20 cellular contexts compared by ENCODE assay signal in the genomic region with DNA sequence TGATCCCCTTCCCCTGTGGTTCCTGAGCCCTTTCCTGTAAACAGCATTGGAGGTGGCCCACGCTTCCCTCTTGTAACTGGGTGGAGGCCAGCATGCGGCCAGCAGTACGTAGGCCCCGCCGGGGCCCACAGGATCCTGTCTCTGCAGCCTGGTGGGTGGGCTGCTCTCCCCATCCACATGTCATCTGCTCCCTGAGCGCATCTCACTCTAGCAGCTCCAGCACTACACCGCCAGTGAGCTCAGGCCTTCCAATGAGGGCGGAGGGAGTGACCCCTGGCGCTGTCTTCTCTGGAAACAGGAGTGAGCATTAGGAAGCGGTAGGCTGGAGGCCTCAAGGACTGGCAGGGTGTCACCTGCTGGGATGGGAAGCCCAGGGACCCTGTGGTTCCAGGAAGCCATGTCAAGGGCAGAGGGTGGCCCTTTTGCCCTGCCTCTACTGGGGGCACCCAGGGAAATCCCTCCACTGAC.
DNase-seq lines count a peak whose midpoint lies in the region; ATAC-seq and TF ChIP-seq lines count a peak whose summit lies in the region.
"Had no signal": no experiment of that assay in that cellular context is flagged by ENCODE, and none has a peak within 500 bp of the region (broad histone marks: within the 10 kb centered on the region; RNA-seq: fewer than 3 reads in every experiment).

No MANE protein-coding gene starts in this region.

- no peaks in the 10 kb centered on the region for H3K9me3 Mint-ChIP-seq in IgD-negative memory B cell
- H3K9me3 Mint-ChIP-seq in chondrocyte (ENCODE audit: low read depth) = no peaks in the 10 kb centered on the region
- H3K9me3 Mint-ChIP-seq in progenitor cell of endocrine pancreas (ENCODE audit: low read depth) = no peaks in the 10 kb centered on the region
- H3K9me3 Mint-ChIP-seq: CD8-positive, alpha-beta T cell had no signal

- DNase-seq in activated effector memory CD4-positive, alpha-beta T cell treated with anti-CD3 and anti-CD28 coated beads, Interleukin-2, amount 50 U/mL, for 16 hours = peak; percentile 59
- no peak for DNase-seq in activated effector memory CD4-positive, alpha-beta T cell treated with Interleukin-2 at 50 U/mL for 16 hours
- DNase-seq in chondrocyte (ENCODE audit: low spot score) = peak; percentile 77
- peak; percentile 47 for DNase-seq in spleen
- no peak for DNase-seq in progenitor cell of endocrine pancreas (ENCODE audit: low spot score, unreplicated experiment)
- DNase-seq in thyroid gland = no peak
- DNase-seq: CD8-positive, alpha-beta T cell; DMS79 treated with DMSO at 0.1 percent for 48 hours; GOT3; IMR-90; Kasumi-1; NCI-H1048; NCI-H1436; NCI-H1930; NCI-H345; NCI-H524 treated with DMSO at 0.1 percent for 48 hours had no signal

- H3K36me3 Mint-ChIP-seq in IgD-negative memory B cell (peaks cover 3% of the 10 kb centered on the region), chondrocyte (ENCODE audit: low read depth) (no peaks in the 10 kb centered on the region), progenitor cell of endocrine pancreas (ENCODE audit: insufficient read depth) (peaks cover 3% of the 10 kb centered on the region)

- H3K27me3 ChIP-seq in spleen (replicated peaks in 1 of 7) (no peaks in the 10 kb centered on the region), thyroid gland (no peaks in the 10 kb centered on the region)
- H3K27me3 ChIP-seq: MG63 had no signal

- intact Hi-C loops in spleen (cut with DNase I; ENCODE audit: low total_unique reads) = no loop called here
- intact Hi-C loops in thyroid gland (cut with DNase I) = no loop called here

- peak overlapping the region in 2 of 3 donors; percentile 68 to 74 for H3K27ac Mint-ChIP-seq in IgD-negative memory B cell
- no peak overlapping the region for H3K27ac Mint-ChIP-seq in chondrocyte (ENCODE audit: unreplicated experiment)
- no peak overlapping the region for H3K27ac Mint-ChIP-seq in progenitor cell of endocrine pancreas
- H3K27ac Mint-ChIP-seq: CD8-positive, alpha-beta T cell had no signal

- H3K4me3 Mint-ChIP-seq in IgD-negative memory B cell (no peak overlapping the region), chondrocyte (ENCODE audit: unreplicated experiment) (no peak overlapping the region), progenitor cell of endocrine pancreas (ENCODE audit: low read depth) (no peak overlapping the region)
- H3K4me3 Mint-ChIP-seq: CD8-positive, alpha-beta T cell had no signal

- TF ChIP-seq CTCF in chondrocyte (IDR thresholded peaks at IDR 0.05) (no peak), spleen (IDR thresholded peaks at IDR 0.05 in 8 of 11, conservative IDR thresholded peaks at IDR 0.05 in 3 of 11) (no peak), progenitor cell of endocrine pancreas (IDR thresholded peaks at IDR 0.05; ENCODE audit: unreplicated experiment) (no peak), thyroid gland (IDR thresholded peaks at IDR 0.05) (no peak)

- H3K9me3 ChIP-seq in spleen (no peaks in the 10 kb centered on the region), thyroid gland (no peaks in the 10 kb centered on the region)
- H3K9me3 ChIP-seq: MG63 had no signal

- TF ChIP-seq POLR2A in spleen (IDR thresholded peaks at IDR 0.05) = no peak
- TF ChIP-seq POLR2A in thyroid gland (IDR thresholded peaks at IDR 0.05) = no peak

- no peak for ATAC-seq in HG02938 (IDR thresholded peaks at IDR 0.05; ENCODE audit: unreplicated experiment)
- ATAC-seq: CD8-positive, alpha-beta T cell had no signal

- H3K4me3 ChIP-seq in spleen = no peak overlapping the region
- H3K4me3 ChIP-seq in thyroid gland (replicated peaks in 1 of 3) = no peak overlapping the region
- H3K4me3 ChIP-seq: MG63 had no signal

- no peak overlapping the region for H3K27ac ChIP-seq in spleen
- H3K27ac ChIP-seq in thyroid gland = no peak overlapping the region
- H3K27ac ChIP-seq: HL-60 had no signal

- H3K4me1 Mint-ChIP-seq in IgD-negative memory B cell = peaks cover 0 to 8% (median 6%) of the 10 kb centered on the region in 3 donors
- no peaks in the 10 kb centered on the region for H3K4me1 Mint-ChIP-seq in chondrocyte (ENCODE audit: low read depth)
- peaks cover 3% of the 10 kb centered on the region for H3K4me1 Mint-ChIP-seq in progenitor cell of endocrine pancreas (ENCODE audit: low read depth)

- peaks cover 0 to 43% (median 0%) of the 10 kb centered on the region in 6 donors for H3K36me3 ChIP-seq in spleen
- H3K36me3 ChIP-seq in thyroid gland = no peaks in the 10 kb centered on the region
- H3K36me3 ChIP-seq: MG63 had no signal

- 83 to 93% (median 85%) methylated on average over 5 to 10 of the region's 10 CpGs for WGBS in spleen, 5 donors
- 100% methylated on average over 3 to 4 of the region's 10 CpGs for WGBS in thyroid gland, 2 donors

- no peaks in the 10 kb centered on the region for H3K4me1 ChIP-seq in spleen
- no peaks in the 10 kb centered on the region for H3K4me1 ChIP-seq in thyroid gland

- H3K27me3 Mint-ChIP-seq in IgD-negative memory B cell = no peaks in the 10 kb centered on the region
- H3K27me3 Mint-ChIP-seq in chondrocyte (ENCODE audit: low read depth) = no peaks in the 10 kb centered on the region
- H3K27me3 Mint-ChIP-seq in progenitor cell of endocrine pancreas = no peaks in the 10 kb centered on the region

Comparison
In these comparisons a context has a peak if more than half of its experiments do, and no peak if none do; other contexts are left out.
1. DNase-seq: peak in activated effector memory CD4-positive, alpha-beta T cell treated with anti-CD3 and anti-CD28 coated beads, Interleukin-2, amount 50 U/mL, for 16 hours (single experiment), chondrocyte (single experiment) and spleen (single experiment); none in activated effector memory CD4-positive, alpha-beta T cell treated with Interleukin-2 at 50 U/mL for 16 hours (single experiment), progenitor cell of endocrine pancreas (single experiment) and thyroid gland (0 of 2).
2. H3K27ac Mint-ChIP-seq: peak in IgD-negative memory B cell (2 of 3); none in chondrocyte (single experiment) and progenitor cell of endocrine pancreas (single experiment).